1 cellular context compared by ENCODE assay signal in genomic region chr11:102458531-102458930, GRCh38.
TF ChIP-seq lines count a peak whose summit lies in the region.

No MANE protein-coding gene starts in this region.

TF ChIP-seq in HepG2, 621 proteins besides CTCF, POLR2A, EP300 and RAD21 (continued from another document):
- TF ChIP-seq, protein P1, sequence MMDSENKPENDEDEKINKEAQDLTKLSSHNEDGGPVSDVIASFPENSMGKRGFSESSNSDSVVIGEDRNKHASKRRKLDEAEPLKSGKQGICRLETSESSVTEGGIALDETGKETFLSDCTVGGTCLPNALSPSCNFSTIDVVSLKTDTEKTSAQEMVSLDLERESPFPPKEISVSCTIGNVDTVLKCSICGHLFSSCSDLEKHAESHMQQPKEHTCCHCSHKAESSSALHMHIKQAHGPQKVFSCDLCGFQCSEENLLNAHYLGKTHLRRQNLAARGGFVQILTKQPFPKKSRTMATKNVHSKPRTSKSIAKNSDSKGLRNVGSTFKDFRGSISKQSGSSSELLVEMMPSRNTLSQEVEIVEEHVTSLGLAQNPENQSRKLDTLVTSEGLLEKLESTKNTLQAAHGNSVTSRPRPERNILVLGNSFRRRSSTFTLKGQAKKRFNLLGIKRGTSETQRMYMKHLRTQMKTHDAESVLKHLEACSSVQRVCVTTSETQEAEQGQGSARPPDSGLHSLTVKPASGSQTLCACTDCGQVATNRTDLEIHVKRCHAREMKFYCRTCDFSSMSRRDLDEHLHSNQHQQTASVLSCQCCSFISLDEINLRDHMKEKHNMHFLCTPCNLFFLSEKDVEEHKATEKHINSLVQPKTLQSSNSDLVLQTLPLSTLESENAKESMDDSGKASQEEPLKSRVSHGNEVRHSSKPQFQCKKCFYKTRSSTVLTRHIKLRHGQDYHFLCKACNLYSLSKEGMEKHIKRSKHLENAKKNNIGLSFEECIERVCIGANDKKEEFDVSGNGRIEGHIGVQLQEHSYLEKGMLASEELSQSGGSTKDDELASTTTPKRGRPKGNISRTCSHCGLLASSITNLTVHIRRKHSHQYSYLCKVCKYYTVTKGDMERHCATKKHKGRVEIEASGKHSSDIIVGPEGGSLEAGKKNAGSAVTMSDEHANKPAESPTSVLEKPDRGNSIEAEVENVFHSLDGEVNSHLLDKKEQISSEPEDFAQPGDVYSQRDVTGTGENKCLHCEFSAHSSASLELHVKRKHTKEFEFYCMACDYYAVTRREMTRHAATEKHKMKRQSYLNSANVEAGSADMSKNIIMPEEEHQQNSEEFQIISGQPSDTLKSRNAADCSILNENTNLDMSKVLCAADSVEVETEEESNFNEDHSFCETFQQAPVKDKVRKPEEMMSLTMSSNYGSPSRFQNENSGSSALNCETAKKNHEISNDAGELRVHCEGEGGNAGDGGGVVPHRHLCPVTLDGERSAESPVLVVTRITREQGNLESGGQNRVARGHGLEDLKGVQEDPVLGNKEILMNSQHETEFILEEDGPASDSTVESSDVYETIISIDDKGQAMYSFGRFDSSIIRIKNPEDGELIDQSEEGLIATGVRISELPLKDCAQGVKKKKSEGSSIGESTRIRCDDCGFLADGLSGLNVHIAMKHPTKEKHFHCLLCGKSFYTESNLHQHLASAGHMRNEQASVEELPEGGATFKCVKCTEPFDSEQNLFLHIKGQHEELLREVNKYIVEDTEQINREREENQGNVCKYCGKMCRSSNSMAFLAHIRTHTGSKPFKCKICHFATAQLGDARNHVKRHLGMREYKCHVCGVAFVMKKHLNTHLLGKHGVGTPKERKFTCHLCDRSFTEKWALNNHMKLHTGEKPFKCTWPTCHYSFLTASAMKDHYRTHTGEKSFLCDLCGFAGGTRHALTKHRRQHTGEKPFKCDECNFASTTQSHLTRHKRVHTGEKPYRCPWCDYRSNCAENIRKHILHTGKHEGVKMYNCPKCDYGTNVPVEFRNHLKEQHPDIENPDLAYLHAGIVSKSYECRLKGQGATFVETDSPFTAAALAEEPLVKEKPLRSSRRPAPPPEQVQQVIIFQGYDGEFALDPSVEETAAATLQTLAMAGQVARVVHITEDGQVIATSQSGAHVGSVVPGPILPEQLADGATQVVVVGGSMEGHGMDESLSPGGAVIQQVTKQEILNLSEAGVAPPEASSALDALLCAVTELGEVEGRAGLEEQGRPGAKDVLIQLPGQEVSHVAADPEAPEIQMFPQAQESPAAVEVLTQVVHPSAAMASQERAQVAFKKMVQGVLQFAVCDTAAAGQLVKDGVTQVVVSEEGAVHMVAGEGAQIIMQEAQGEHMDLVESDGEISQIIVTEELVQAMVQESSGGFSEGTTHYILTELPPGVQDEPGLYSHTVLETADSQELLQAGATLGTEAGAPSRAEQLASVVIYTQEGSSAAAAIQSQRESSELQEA (CRISPR knock-in tag; IDR thresholded peaks at IDR 0.05; ENCODE audit: not compliant biosample characterization), result no peak
